ENCODE assay signal across 19 cellular contexts in genomic region chr7:36527549-36527913, GRCh38.
A peak's percentile ranks its signal among the peaks of the same experiment; 100 is the strongest.
DNase-seq lines count a peak whose midpoint lies in the region; ATAC-seq, FAIRE-seq and TF ChIP-seq lines count a peak whose summit lies in the region.
"Had no signal": no experiment of that assay in that cellular context is flagged by ENCODE, and none has a peak within 500 bp of the region (broad histone marks: within the 10 kb centered on the region; RNA-seq: fewer than 3 reads in every experiment).

No MANE protein-coding gene starts in this region.

- no peak overlapping the region for H3K9ac ChIP-seq in astrocyte (ENCODE audit: low read length)

- H3K36me3 ChIP-seq in astrocyte (ENCODE audit: insufficient read depth, low read length) (no peaks in the 10 kb centered on the region), neutrophil (peaks cover 99% of the 10 kb centered on the region)
- H3K36me3 ChIP-seq: uterus had no signal

- no peak overlapping the region for H3K4me3 ChIP-seq in Jurkat, Clone E6-1 (ENCODE audit: low read length)
- H3K4me3 ChIP-seq in astrocyte (ENCODE audit: insufficient read depth, low read depth, low read length): no peak overlapping the region
- no peak overlapping the region for H3K4me3 ChIP-seq in neutrophil (ENCODE audit: low read depth in 1 of 2, low read length in 1 of 2)
- H3K4me3 ChIP-seq: body of pancreas, PC-9, uterus had no signal

- peaks cover 14% of the 10 kb centered on the region for H3K36me3 Mint-ChIP-seq in activated T-cell treated with anti-CD3 and anti-CD28 coated beads, Interleukin-2, amount 50 U/mL, for 24 hours (ENCODE audit: low read depth)
- no peaks in the 10 kb centered on the region for H3K36me3 Mint-ChIP-seq in astrocyte (ENCODE audit: low read depth, unreplicated experiment)

- no peak for DNase-seq in activated T-cell treated with anti-CD3 and anti-CD28 coated beads, Interleukin-2, amount 50 U/mL, for 24 hours
- DNase-seq in activated T-cell treated with anti-CD3 and anti-CD28 coated beads for 4 hours (no peak), astrocyte (ENCODE audit: low read depth) (no peak), NCI-H1092 (lab: John Stamatoyannopoulos, UW) (no peak)
- peak; percentile 7 for DNase-seq in Jurkat, Clone E6-1 (ENCODE audit: low read depth, low spot score)
- DNase-seq in activated effector memory CD4-positive, alpha-beta T cell treated with Interleukin-2 at 50 U/mL for 16 hours: no peak
- DNase-seq: body of pancreas, Caco-2, H9, NCI-H446 treated with DMSO at 0.1 percent for 48 hours, SHP77 treated with DMSO at 0.1 percent for 48 hours, T-cell, uterus had no signal

- no peak for TF ChIP-seq CTCF in astrocyte (IDR thresholded peaks at IDR 0.05; ENCODE audit: insufficient read depth, low read depth, low read length)
- no peak for TF ChIP-seq CTCF in neutrophil (IDR thresholded peaks at IDR 0.05)

- FAIRE-seq in astrocyte (lab: Jason Lieb, UNC): no peak
- FAIRE-seq: GM12892, TTC549 had no signal

- H3K27me3 ChIP-seq in astrocyte (ENCODE audit: insufficient read depth, low read length): no peaks in the 10 kb centered on the region
- H3K27me3 ChIP-seq in neutrophil: no peaks in the 10 kb centered on the region
- H3K27me3 ChIP-seq: body of pancreas, uterus had no signal

- peaks cover 23% of the 10 kb centered on the region for H3K4me1 Mint-ChIP-seq in activated T-cell treated with anti-CD3 and anti-CD28 coated beads, Interleukin-2, amount 50 U/mL, for 24 hours (ENCODE audit: low read depth)
- peaks cover 31% of the 10 kb centered on the region for H3K4me1 Mint-ChIP-seq in astrocyte (ENCODE audit: low read depth, unreplicated experiment)
- H3K4me1 Mint-ChIP-seq: H9 had no signal

- H3K9me3 Mint-ChIP-seq in activated T-cell treated with anti-CD3 and anti-CD28 coated beads, Interleukin-2, amount 50 U/mL, for 24 hours: no peaks in the 10 kb centered on the region
- H3K9me3 Mint-ChIP-seq in astrocyte (ENCODE audit: unreplicated experiment): no peaks in the 10 kb centered on the region
- H3K9me3 Mint-ChIP-seq: H9, T-cell had no signal

- no peaks in the 10 kb centered on the region for H4K20me1 ChIP-seq in astrocyte (ENCODE audit: insufficient read depth, low read length)

- H3K9me3 ChIP-seq in astrocyte (ENCODE audit: insufficient read depth, low read depth, low read length) (no peaks in the 10 kb centered on the region), neutrophil (no peaks in the 10 kb centered on the region)
- H3K9me3 ChIP-seq: body of pancreas, Caco-2, uterus had no signal

- H3K27ac ChIP-seq in astrocyte (ENCODE audit: low read depth, low read length) (peak overlapping the region; percentile 39), neutrophil (peak overlapping the region; percentile 51)
- H3K27ac ChIP-seq: body of pancreas, PC-9, uterus had no signal

- H3K4me3 Mint-ChIP-seq in activated T-cell treated with anti-CD3 and anti-CD28 coated beads, Interleukin-2, amount 50 U/mL, for 24 hours: no peak overlapping the region
- H3K4me3 Mint-ChIP-seq in astrocyte (ENCODE audit: unreplicated experiment): no peak overlapping the region
- H3K4me3 Mint-ChIP-seq: H9, T-cell had no signal

- no peak overlapping the region for H2AFZ ChIP-seq in astrocyte (ENCODE audit: low read depth, low read length)
- H2AFZ ChIP-seq: PC-9 had no signal

- H3K27me3 Mint-ChIP-seq in activated T-cell treated with anti-CD3 and anti-CD28 coated beads, Interleukin-2, amount 50 U/mL, for 24 hours: no peaks in the 10 kb centered on the region
- peaks cover 2% of the 10 kb centered on the region for H3K27me3 Mint-ChIP-seq in astrocyte (ENCODE audit: low read depth, unreplicated experiment)
- H3K27me3 Mint-ChIP-seq: T-cell had no signal

- peak overlapping the region; percentile 46 for H3K4me2 ChIP-seq in astrocyte (ENCODE audit: low read length)
- H3K4me2 ChIP-seq: PC-9 had no signal

- peak overlapping the region; percentile 58 for H3K27ac Mint-ChIP-seq in activated T-cell treated with anti-CD3 and anti-CD28 coated beads, Interleukin-2, amount 50 U/mL, for 24 hours
- H3K27ac Mint-ChIP-seq in astrocyte (ENCODE audit: unreplicated experiment): peak overlapping the region; percentile 95
- H3K27ac Mint-ChIP-seq: H9 had no signal

- no peak for ATAC-seq in GM21528 (IDR thresholded peaks at IDR 0.05; ENCODE audit: low FRiP score, unreplicated experiment)
- ATAC-seq: activated CD4-positive, CD25-positive, alpha-beta regulatory T cell treated with anti-CD3 and anti-CD28 coated beads, Interleukin-2, amount 50 U/mL, for 24 hours; body of pancreas; T-cell had no signal

- H3K4me1 ChIP-seq in astrocyte (ENCODE audit: insufficient read depth, low read length): peaks cover 14% of the 10 kb centered on the region
- no peaks in the 10 kb centered on the region for H3K4me1 ChIP-seq in neutrophil (ENCODE audit: control insufficient read depth in 1 of 2, insufficient read depth in 1 of 2, low read depth in 1 of 2, low read length in 1 of 2)
- H3K4me1 ChIP-seq: body of pancreas, uterus had no signal

- no peaks in the 10 kb centered on the region for H3K79me2 ChIP-seq in astrocyte (ENCODE audit: insufficient read depth, low read length)
